ENCODE assay signal across 8 cellular contexts in the genomic region with DNA sequence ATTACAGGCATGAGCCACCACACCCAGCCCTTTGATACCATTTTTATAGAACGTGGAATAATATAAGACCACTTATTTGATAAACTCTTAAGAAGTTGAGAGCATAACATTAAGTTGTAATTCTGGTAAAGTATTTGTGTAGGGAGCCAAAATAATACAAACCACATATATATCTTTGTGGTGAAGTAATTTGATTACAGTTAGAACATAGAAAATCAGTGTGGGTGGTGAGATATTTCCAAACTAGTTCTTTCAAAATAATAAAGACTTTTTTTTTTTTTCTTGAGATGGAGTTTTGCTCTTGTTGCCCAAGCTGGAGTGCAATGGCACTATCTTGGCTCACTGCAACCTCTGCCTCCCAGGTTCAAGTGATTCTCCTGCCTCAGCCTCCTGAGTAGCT. TPM values are rescaled to one million over a fixed set of nuclear protein-coding genes. Genes with fewer than 3 reads are reported as not detected.
DNase-seq lines count a peak whose midpoint lies in the region; ATAC-seq and TF ChIP-seq lines count a peak whose summit lies in the region.
"Not testable (repeated sequence)": the region's sequence is repeated elsewhere in the genome, so short reads cannot be mapped to it uniquely, and the experiment has no call there.

No MANE protein-coding gene starts in this region.

- not testable (repeated sequence) for TF ChIP-seq RAD21 in IMR-90 (IDR thresholded peaks at IDR 0.05; ENCODE audit: low read length)

- POLR2A ChIA-PET in IMR-90 (lab: Charles Lee; ENCODE audit: unreplicated experiment), result not testable (repeated sequence)

- H2AFZ ChIP-seq in GM23248; IMR-90 (replicated peaks; ENCODE audit: low read length, poor library complexity); fibroblast of lung (ENCODE audit: low read length): not testable (repeated sequence)

- not testable (repeated sequence) for ATAC-seq in IMR-90 (ENCODE audit: low read depth)

- peaks cover 12% of the 10 kb centered on the region for H3K9me1 ChIP-seq in IMR-90 (ENCODE audit: insufficient read depth, low read length)

- H3K27ac ChIP-seq in GM23248 (peak overlapping the region; percentile 18; the same call in 1 of the 2 replicates), IMR-90 (ENCODE audit: insufficient read depth, low read length) (peak overlapping the region; percentile 45; the same call in 1 of the 2 replicates)
- H3K27ac ChIP-seq in fibroblast of lung (ENCODE audit: insufficient read depth, low read length), result not testable (repeated sequence)

- peaks cover 17% of the 10 kb centered on the region for H3K36me3 ChIP-seq in GM23248 (ENCODE audit: low read depth)
- H3K36me3 ChIP-seq in IMR-90 (ENCODE audit: control insufficient read depth, insufficient read depth, low read length); fibroblast of lung (ENCODE audit: control insufficient read depth, insufficient read depth, low read length): not testable (repeated sequence)

- dilution Hi-C loops in IMR-90 (cut with HindIII; ENCODE audit: low sequenced_read_pairs, unreplicated experiment), result not testable (repeated sequence)

- not testable (repeated sequence) for H3K4me2 ChIP-seq in GM23248 (ENCODE audit: unreplicated experiment); fibroblast of lung (ENCODE audit: extremely low read depth, insufficient read depth, low read length)
- H3K4me2 ChIP-seq in IMR-90 (ENCODE audit: low read depth, low read length), result 0 out of 2 replicates have a peak overlapping the region, but pooled peaks have one; percentile 53

- H2BK5ac ChIP-seq in IMR-90 (ENCODE audit: low read depth, low read length, poor library complexity, severe bottlenecking), result not testable (repeated sequence)

- H3F3A ChIP-seq in GM23248 (ENCODE audit: insufficient read depth), result peaks cover 84% of the 10 kb centered on the region

- TF ChIP-seq CTCF in IMR-90 (conservative IDR thresholded peaks at IDR 0.05; ENCODE audit: low read depth, low read length); choroid plexus epithelial cell (conservative IDR thresholded peaks at IDR 0.05; ENCODE audit: low read depth, low read length); fibroblast of lung (conservative IDR thresholded peaks at IDR 0.05 in 1 of 2, IDR thresholded peaks at IDR 0.05 in 1 of 2; ENCODE audit: low read depth in 1 of 2, low read length in 2 of 2): not testable (repeated sequence)

- not testable (repeated sequence) for H4K8ac ChIP-seq in IMR-90 (ENCODE audit: low read depth in 2 of 2, low read length in 2 of 2)

- peak overlapping the region; percentile 26; the same call in 1 of the 2 replicates for H4K5ac ChIP-seq in IMR-90 (ENCODE audit: low read depth, low read length)

- H3K4me1 Mint-ChIP-seq in activated naive CD8-positive, alpha-beta T cell treated with anti-CD3 and anti-CD28 coated beads for 36 hours, result peaks cover 23% of the 10 kb centered on the region

- H3K27me3 ChIP-seq in GM23248 (replicated peaks; ENCODE audit: insufficient read depth); IMR-90 (ENCODE audit: control insufficient read depth, insufficient read depth, low read length); fibroblast of lung (ENCODE audit: control insufficient read depth, insufficient read depth, low read length): not testable (repeated sequence)

- H2BK120ac ChIP-seq in IMR-90 (ENCODE audit: low read depth, low read length), result not testable (repeated sequence)

- H3K4me1 ChIP-seq in GM23248 (ENCODE audit: insufficient read depth) (peaks cover 65% of the 10 kb centered on the region), fibroblast of lung (ENCODE audit: control insufficient read depth, extremely low read depth, insufficient read depth, low read length) (peaks cover 16% of the 10 kb centered on the region)
- not testable (repeated sequence) for H3K4me1 ChIP-seq in IMR-90 (ENCODE audit: control insufficient read depth, insufficient read depth, low read length)

- H3K4me3 ChIP-seq in GM23248; IMR-90 (ENCODE audit: insufficient read depth, low read depth, low read length); choroid plexus epithelial cell (ENCODE audit: low read depth, low read length); fibroblast of lung (replicated peaks in 1 of 4; ENCODE audit: control extremely low read depth in 1 of 4, insufficient read depth in 1 of 4, low read depth in 3 of 4, low read length in 4 of 4): not testable (repeated sequence)

- not testable (repeated sequence) for H3K18ac ChIP-seq in IMR-90 (ENCODE audit: low read depth, low read length)

- CTCF ChIA-PET in IMR-90 (lab: Yijun Ruan, JAX), result not testable (repeated sequence)

- H4K20me1 ChIP-seq in GM23248 (ENCODE audit: insufficient read depth) (peaks cover 70% of the 10 kb centered on the region), IMR-90 (ENCODE audit: insufficient read depth, low read length) (peaks cover 93% of the 10 kb centered on the region)
- H4K20me1 ChIP-seq in fibroblast of lung (ENCODE audit: control insufficient read depth, extremely low read depth, insufficient read depth, low read length), result not testable (repeated sequence)

- not testable (repeated sequence) for H3K27me3 Mint-ChIP-seq in activated naive CD8-positive, alpha-beta T cell treated with anti-CD3 and anti-CD28 coated beads for 36 hours

- H3K79me2 ChIP-seq in GM23248 (ENCODE audit: insufficient read depth) (peaks cover 100% of the 10 kb centered on the region), fibroblast of lung (ENCODE audit: control insufficient read depth, insufficient read depth, low read length) (peaks cover 100% of the 10 kb centered on the region)

- not testable (repeated sequence) for H2AK5ac ChIP-seq in IMR-90 (ENCODE audit: low read depth, low read length)

- peaks cover 0 to 35% of the 10 kb centered on the region in 2 experiments; a peak in 2 of 4 replicates for H3K79me1 ChIP-seq in IMR-90 (ENCODE audit: low read depth in 1 of 2, low read length in 2 of 2)

- not testable (repeated sequence) for H3K9me3 Mint-ChIP-seq in activated naive CD8-positive, alpha-beta T cell treated with anti-CD3 and anti-CD28 coated beads for 36 hours

- not testable (repeated sequence) for H3K23ac ChIP-seq in IMR-90 (ENCODE audit: low read depth, low read length)

- TF ChIP-seq POLR2A in IMR-90 (IDR thresholded peaks at IDR 0.05; ENCODE audit: low read depth, low read length), result not testable (repeated sequence)

- H2BK20ac ChIP-seq in IMR-90 (ENCODE audit: low read depth, low read length), result not testable (repeated sequence)

- DNase-seq in GM23248 (peak; percentile 30), IMR-90 (peak; percentile 65), amniotic epithelial cell (ENCODE audit: low read depth) (peak; percentile 73), choroid plexus epithelial cell (ENCODE audit: low read depth) (peak; percentile 33), fibroblast of lung (ENCODE audit: low read depth in 2 of 2) (peak; percentile 43 to 50), fibroblast of peridontal ligament (ENCODE audit: extremely low read depth) (peak; percentile 68), iris pigment epithelial cell (ENCODE audit: low read depth) (peak; percentile 58)
- DNase-seq in activated naive CD8-positive, alpha-beta T cell treated with anti-CD3 and anti-CD28 coated beads for 36 hours, result not testable (repeated sequence)

- not testable (repeated sequence) for H2BK15ac ChIP-seq in IMR-90 (ENCODE audit: low read depth, low read length)

- not testable (repeated sequence) for H3K14ac ChIP-seq in IMR-90 (replicated peaks; ENCODE audit: low read depth, low read length)

- H3K4ac ChIP-seq in IMR-90 (ENCODE audit: low read depth, low read length), result not testable (repeated sequence)

- not testable (repeated sequence) for H3K4me3 Mint-ChIP-seq in activated naive CD8-positive, alpha-beta T cell treated with anti-CD3 and anti-CD28 coated beads for 36 hours

- H3K9me2 ChIP-seq in GM23248 (ENCODE audit: insufficient read depth), result not testable (repeated sequence)

- peak overlapping the region; percentile 15 for H3K27ac Mint-ChIP-seq in activated naive CD8-positive, alpha-beta T cell treated with anti-CD3 and anti-CD28 coated beads for 36 hours

- peaks cover 23% of the 10 kb centered on the region for H3K36me3 Mint-ChIP-seq in activated naive CD8-positive, alpha-beta T cell treated with anti-CD3 and anti-CD28 coated beads for 36 hours

- in situ Hi-C loops in GM23248 (cut with MboI); IMR-90 (cut with MboI; ENCODE audit: low sequenced_read_pairs): not testable (repeated sequence)

- intact Hi-C loops in IMR-90 (cut with micrococcal nuclease), result not testable (repeated sequence)

- not testable (repeated sequence) for H3K56ac ChIP-seq in IMR-90 (ENCODE audit: extremely low read depth, insufficient read depth, low read length)

- not testable (repeated sequence) for H4K91ac ChIP-seq in IMR-90 (ENCODE audit: insufficient read depth, low read depth, low read length)

- not testable (repeated sequence) for H3K9ac ChIP-seq in GM23248; IMR-90 (ENCODE audit: low read depth, low read length); fibroblast of lung (ENCODE audit: insufficient read depth, low read length)

- WGBS in GM23248 (ENCODE audit: low coverage in 1 of 2, low lambda C conversion rate in 2 of 2, missing lambda C conversion rate in 2 of 2), 2 experiments, result 100% methylated on average over 1 of the region's 1 CpG
- no CpG with 5 or more reads among the region's 1 CpG for WGBS in IMR-90 (ENCODE audit: extremely low coverage in 2 of 2, insufficient read length in 1 of 2), 2 experiments

- not testable (repeated sequence) for BruUV-seq in IMR-90 (replicated peaks; lab: Mats Ljungman, UMichigan)

- H3K9me3 ChIP-seq in GM23248 (ENCODE audit: low read depth); IMR-90 (ENCODE audit: control insufficient read depth, insufficient read depth, low read length); fibroblast of lung (ENCODE audit: control insufficient read depth, insufficient read depth, low read depth, low read length): not testable (repeated sequence)

- not testable (repeated sequence) for H2AK9ac ChIP-seq in IMR-90 (replicated peaks; ENCODE audit: low read depth, low read length, poor library complexity)

RNA-seq across cellular contexts. Expression of gene SOCS5, which starts 45.2 kb away (rescaled TPM):
- total RNA-seq in GM23248 (2014; rRNA removed; shearing (Covaris generic)), result 186 and 243 TPM in 2 replicates
- 96.9 and 101 TPM in 2 replicates for polyA plus RNA-seq in GM23248 (2016; fragmentation: Nextera tagmentation; extraction: Ambion mirVana)
- 169 and 222 TPM in 2 replicates for total RNA-seq in IMR-90 (2012; rRNA removed)
- polyA plus RNA-seq in IMR-90 (2012; rRNA removed), result 37.5 and 38.4 TPM in 2 replicates
- polyA plus RNA-seq in IMR-90 (2012; cell fraction: cytosol; rRNA removed), result 11.7 and 18.8 TPM in 2 replicates
- polyA plus RNA-seq in IMR-90 (2012; cell fraction: nucleus; rRNA removed; ENCODE audit: low replicate concordance), result 12.5 and 48.7 TPM in 2 replicates
- total RNA-seq in activated naive CD8-positive, alpha-beta T cell treated with anti-CD3 and anti-CD28 coated beads for 36 hours, result 1 to 10 TPM; 5.6 to 5.7 TPM
- 105 and 111 TPM in 2 replicates for total RNA-seq in fibroblast of lung
- 55.0 and 95.2 TPM in 2 replicates for polyA plus RNA-seq in fibroblast of lung
- polyA plus RNA-seq in fibroblast of lung (2012), result 37.7 and 63.9 TPM in 2 replicates
- polyA minus RNA-seq in fibroblast of lung (ENCODE audit: low replicate concordance), result 37.6 and 65.7 TPM in 2 replicates

Comparison
In these comparisons a context has a peak if more than half of its experiments do, and no peak if none do; other contexts are left out.
1. RNA of gene SOCS5, which starts 45.2 kb away (total RNA-seq): 186 to 243 TPM in GM23248, 169 to 222 TPM in IMR-90 and 105 to 111 TPM in fibroblast of lung; 5.6 to 5.7 TPM in activated naive CD8-positive, alpha-beta T cell treated with anti-CD3 and anti-CD28 coated beads for 36 hours; every median in the first group is over 10 times any median in the second.